17 cellular contexts compared by ENCODE assay signal in genomic region chr17:61149106-61149505, GRCh38.
"Had no signal": no experiment of that assay in that cellular context is flagged by ENCODE, and none has a peak within 500 bp of the region (broad histone marks: within the 10 kb centered on the region; RNA-seq: fewer than 3 reads in every experiment).

No MANE protein-coding gene starts in this region.

- H3K4me3 Mint-ChIP-seq: endodermal cell, memory B cell, neural crest cell had no signal

- H3K27me3 ChIP-seq: colonic mucosa, heart right ventricle, left lung, right atrium auricular region had no signal

- H3K27ac Mint-ChIP-seq: endodermal cell, memory B cell had no signal

- H3K9me3 ChIP-seq: colonic mucosa, heart right ventricle, left lung, lower lobe of right lung, right atrium auricular region had no signal

- DNase-seq: colonic mucosa; dermis blood vessel endothelial cell; endodermal cell; foreskin melanocyte; heart right ventricle; left lung; lower lobe of right lung; midbrain; small intestine; stimulated activated CD4-positive, alpha-beta T cell treated with anti-CD3 and anti-CD28 coated beads, Interleukin-2, amount 100 ng/mL, for 48 hours; stimulated activated naive CD4-positive, alpha-beta T cell treated with Interleukin-2 at 50 U/mL for 16 hours; trophoblast cell had no signal

- H3K9me3 Mint-ChIP-seq: endodermal cell, memory B cell, neural crest cell had no signal

- ATAC-seq: heart right ventricle, left lung, lower lobe of right lung had no signal

- H3K36me3 ChIP-seq: colonic mucosa, heart right ventricle, left lung, lower lobe of right lung, right atrium auricular region had no signal

- H3K4me3 ChIP-seq: colonic mucosa, heart right ventricle, left lung, lower lobe of right lung, right atrium auricular region had no signal

- H3K4me1 ChIP-seq: colonic mucosa had no signal

- H3K27ac ChIP-seq: colonic mucosa, heart right ventricle, left lung, lower lobe of right lung, right atrium auricular region had no signal

- H3K27me3 Mint-ChIP-seq: memory B cell had no signal

- FAIRE-seq: endothelial cell of umbilical vein, keratinocyte, small intestine had no signal
